1 cellular context compared by ENCODE assay signal in the genomic region with DNA sequence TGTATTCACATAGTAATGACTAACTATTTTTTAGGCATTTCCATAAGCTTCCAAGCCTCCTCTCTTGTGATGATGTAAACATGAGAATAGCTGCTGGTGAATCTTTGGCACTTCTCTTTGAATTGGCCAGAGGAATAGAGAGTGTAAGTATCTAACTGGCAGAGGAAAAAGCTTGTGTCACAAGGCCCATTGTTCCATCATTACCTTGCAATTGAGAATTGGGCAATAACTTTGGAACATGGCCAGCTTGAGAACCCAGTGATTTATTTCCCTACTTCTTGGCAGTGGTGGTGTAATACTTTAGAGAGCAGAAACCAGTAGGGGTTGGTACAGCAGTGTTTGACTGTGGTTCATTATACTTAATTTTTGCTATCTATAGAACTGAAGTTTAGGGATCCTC.
A peak's percentile ranks its signal among the peaks of the same experiment; 100 is the strongest.
TF ChIP-seq lines count a peak whose summit lies in the region.

No MANE protein-coding gene starts in this region.

TF ChIP-seq in HEK293, 187 proteins besides CTCF, POLR2A, EP300 and RAD21 (continued from another document and continues in another):
- TF ChIP-seq, protein P1, sequence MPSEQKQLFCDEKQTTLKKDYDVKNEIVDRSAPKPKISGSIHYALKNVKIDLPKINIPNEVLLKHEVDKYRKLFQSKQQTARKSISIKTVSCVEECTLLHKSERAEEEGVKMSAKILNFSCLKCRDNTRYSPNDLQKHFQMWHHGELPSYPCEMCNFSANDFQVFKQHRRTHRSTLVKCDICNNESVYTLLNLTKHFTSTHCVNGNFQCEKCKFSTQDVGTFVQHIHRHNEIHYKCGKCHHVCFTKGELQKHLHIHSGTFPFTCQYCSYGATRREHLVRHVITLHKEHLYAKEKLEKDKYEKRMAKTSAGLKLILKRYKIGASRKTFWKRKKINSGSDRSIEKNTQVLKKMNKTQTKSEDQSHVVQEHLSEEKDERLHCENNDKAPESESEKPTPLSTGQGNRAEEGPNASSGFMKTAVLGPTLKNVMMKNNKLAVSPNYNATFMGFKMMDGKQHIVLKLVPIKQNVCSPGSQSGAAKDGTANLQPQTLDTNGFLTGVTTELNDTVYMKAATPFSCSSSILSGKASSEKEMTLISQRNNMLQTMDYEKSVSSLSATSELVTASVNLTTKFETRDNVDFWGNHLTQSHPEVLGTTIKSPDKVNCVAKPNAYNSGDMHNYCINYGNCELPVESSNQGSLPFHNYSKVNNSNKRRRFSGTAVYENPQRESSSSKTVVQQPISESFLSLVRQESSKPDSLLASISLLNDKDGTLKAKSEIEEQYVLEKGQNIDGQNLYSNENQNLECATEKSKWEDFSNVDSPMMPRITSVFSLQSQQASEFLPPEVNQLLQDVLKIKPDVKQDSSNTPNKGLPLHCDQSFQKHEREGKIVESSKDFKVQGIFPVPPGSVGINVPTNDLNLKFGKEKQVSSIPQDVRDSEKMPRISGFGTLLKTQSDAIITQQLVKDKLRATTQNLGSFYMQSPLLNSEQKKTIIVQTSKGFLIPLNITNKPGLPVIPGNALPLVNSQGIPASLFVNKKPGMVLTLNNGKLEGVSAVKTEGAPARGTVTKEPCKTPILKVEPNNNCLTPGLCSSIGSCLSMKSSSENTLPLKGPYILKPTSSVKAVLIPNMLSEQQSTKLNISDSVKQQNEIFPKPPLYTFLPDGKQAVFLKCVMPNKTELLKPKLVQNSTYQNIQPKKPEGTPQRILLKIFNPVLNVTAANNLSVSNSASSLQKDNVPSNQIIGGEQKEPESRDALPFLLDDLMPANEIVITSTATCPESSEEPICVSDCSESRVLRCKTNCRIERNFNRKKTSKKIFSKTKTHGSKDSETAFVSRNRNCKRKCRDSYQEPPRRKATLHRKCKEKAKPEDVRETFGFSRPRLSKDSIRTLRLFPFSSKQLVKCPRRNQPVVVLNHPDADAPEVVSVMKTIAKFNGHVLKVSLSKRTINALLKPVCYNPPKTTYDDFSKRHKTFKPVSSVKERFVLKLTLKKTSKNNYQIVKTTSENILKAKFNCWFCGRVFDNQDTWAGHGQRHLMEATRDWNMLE (tag by site-specific recombination; conservative IDR thresholded peaks at IDR 0.05; ENCODE audit: low read depth), result no peak
- TF ChIP-seq ZNF560 (tag by site-specific recombination; IDR thresholded peaks at IDR 0.05; ENCODE audit: borderline replicate concordance) (no peak), KLF8 (tag by site-specific recombination; IDR thresholded peaks at IDR 0.05) (no peak), ZNF677 (tag by site-specific recombination; IDR thresholded peaks at IDR 0.05) (no peak), ZNF416 (tag by site-specific recombination; IDR thresholded peaks at IDR 0.05) (no peak), ZNF24 (tag by site-specific recombination; IDR thresholded peaks at IDR 0.05) (peak; percentile 61; the same call in 1 of the 2 replicates), ZNF558 (tag by site-specific recombination; IDR thresholded peaks at IDR 0.05) (0 out of 2 replicates have a peak, but pooled peaks have one; percentile 15), ZNF624 (tag by site-specific recombination; IDR thresholded peaks at IDR 0.05) (no peak), ZNF223 (tag by site-specific recombination; IDR thresholded peaks at IDR 0.05) (no peak), ZNF341 (tag by site-specific recombination; IDR thresholded peaks at IDR 0.05; ENCODE audit: low read depth) (no peak), ZNF157 (tag by site-specific recombination; IDR thresholded peaks at IDR 0.05) (no peak), ZSCAN30 (tag by site-specific recombination; IDR thresholded peaks at IDR 0.05) (no peak), ZNF366 (tag by site-specific recombination; conservative IDR thresholded peaks at IDR 0.05) (peak; percentile 39), ZNF239 (tag by site-specific recombination; IDR thresholded peaks at IDR 0.05) (no peak), ZNF140 (tag by site-specific recombination; IDR thresholded peaks at IDR 0.05) (no peak), ZNF274 (IDR thresholded peaks at IDR 0.05; ENCODE audit: low read length) (no peak), ZNF274 (tag by site-specific recombination; IDR thresholded peaks at IDR 0.05; ENCODE audit: borderline replicate concordance) (no peak), ZNF248 (tag by site-specific recombination; IDR thresholded peaks at IDR 0.05) (no peak), ZNF266 (tag by site-specific recombination; IDR thresholded peaks at IDR 0.05; ENCODE audit: low read depth) (no peak), RBAK (tag by site-specific recombination; IDR thresholded peaks at IDR 0.05) (no peak), ZNF670 (tag by site-specific recombination; IDR thresholded peaks at IDR 0.05; ENCODE audit: low read depth) (no peak), ZNF184 (tag by site-specific recombination; IDR thresholded peaks at IDR 0.05) (no peak), ZNF791 (tag by site-specific recombination; IDR thresholded peaks at IDR 0.05) (no peak), ZEB2 (tag by site-specific recombination; IDR thresholded peaks at IDR 0.05) (no peak), ZNF629 (tag by site-specific recombination; IDR thresholded peaks at IDR 0.05) (peak; percentile 73), FEZF1 (tag by site-specific recombination; IDR thresholded peaks at IDR 0.05) (no peak), ZNF132 (tag by site-specific recombination; IDR thresholded peaks at IDR 0.05; ENCODE audit: borderline replicate concordance) (no peak), ZNF600 (tag by site-specific recombination; IDR thresholded peaks at IDR 0.05) (no peak), HOXC10 (CRISPR knock-in tag; IDR thresholded peaks at IDR 0.05) (no peak), GLI2 (tag by site-specific recombination; IDR thresholded peaks at IDR 0.05; ENCODE audit: borderline replicate concordance, low read depth) (no peak), SP7 (tag by site-specific recombination; IDR thresholded peaks at IDR 0.05) (peak; percentile 72), MZF1 (tag by site-specific recombination; IDR thresholded peaks at IDR 0.05; ENCODE audit: borderline replicate concordance) (no peak), ZBTB17 (tag by site-specific recombination; IDR thresholded peaks at IDR 0.05) (peak; percentile 50; the same call in 1 of the 2 replicates), ZNF701 (tag by site-specific recombination; IDR thresholded peaks at IDR 0.05) (no peak), IKZF3 (tag by site-specific recombination; IDR thresholded peaks at IDR 0.05) (no peak), ZNF707 (tag by site-specific recombination; IDR thresholded peaks at IDR 0.05) (no peak)
- TF ChIP-seq, protein P2, sequence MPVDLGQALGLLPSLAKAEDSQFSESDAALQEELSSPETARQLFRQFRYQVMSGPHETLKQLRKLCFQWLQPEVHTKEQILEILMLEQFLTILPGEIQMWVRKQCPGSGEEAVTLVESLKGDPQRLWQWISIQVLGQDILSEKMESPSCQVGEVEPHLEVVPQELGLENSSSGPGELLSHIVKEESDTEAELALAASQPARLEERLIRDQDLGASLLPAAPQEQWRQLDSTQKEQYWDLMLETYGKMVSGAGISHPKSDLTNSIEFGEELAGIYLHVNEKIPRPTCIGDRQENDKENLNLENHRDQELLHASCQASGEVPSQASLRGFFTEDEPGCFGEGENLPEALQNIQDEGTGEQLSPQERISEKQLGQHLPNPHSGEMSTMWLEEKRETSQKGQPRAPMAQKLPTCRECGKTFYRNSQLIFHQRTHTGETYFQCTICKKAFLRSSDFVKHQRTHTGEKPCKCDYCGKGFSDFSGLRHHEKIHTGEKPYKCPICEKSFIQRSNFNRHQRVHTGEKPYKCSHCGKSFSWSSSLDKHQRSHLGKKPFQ (tag by site-specific recombination; IDR thresholded peaks at IDR 0.05), result no peak
- TF ChIP-seq, protein P3, sequence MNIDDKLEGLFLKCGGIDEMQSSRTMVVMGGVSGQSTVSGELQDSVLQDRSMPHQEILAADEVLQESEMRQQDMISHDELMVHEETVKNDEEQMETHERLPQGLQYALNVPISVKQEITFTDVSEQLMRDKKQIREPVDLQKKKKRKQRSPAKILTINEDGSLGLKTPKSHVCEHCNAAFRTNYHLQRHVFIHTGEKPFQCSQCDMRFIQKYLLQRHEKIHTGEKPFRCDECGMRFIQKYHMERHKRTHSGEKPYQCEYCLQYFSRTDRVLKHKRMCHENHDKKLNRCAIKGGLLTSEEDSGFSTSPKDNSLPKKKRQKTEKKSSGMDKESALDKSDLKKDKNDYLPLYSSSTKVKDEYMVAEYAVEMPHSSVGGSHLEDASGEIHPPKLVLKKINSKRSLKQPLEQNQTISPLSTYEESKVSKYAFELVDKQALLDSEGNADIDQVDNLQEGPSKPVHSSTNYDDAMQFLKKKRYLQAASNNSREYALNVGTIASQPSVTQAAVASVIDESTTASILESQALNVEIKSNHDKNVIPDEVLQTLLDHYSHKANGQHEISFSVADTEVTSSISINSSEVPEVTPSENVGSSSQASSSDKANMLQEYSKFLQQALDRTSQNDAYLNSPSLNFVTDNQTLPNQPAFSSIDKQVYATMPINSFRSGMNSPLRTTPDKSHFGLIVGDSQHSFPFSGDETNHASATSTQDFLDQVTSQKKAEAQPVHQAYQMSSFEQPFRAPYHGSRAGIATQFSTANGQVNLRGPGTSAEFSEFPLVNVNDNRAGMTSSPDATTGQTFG (tag by site-specific recombination; IDR thresholded peaks at IDR 0.05; ENCODE audit: borderline replicate concordance), result no peak
- TF ChIP-seq, protein P4, sequence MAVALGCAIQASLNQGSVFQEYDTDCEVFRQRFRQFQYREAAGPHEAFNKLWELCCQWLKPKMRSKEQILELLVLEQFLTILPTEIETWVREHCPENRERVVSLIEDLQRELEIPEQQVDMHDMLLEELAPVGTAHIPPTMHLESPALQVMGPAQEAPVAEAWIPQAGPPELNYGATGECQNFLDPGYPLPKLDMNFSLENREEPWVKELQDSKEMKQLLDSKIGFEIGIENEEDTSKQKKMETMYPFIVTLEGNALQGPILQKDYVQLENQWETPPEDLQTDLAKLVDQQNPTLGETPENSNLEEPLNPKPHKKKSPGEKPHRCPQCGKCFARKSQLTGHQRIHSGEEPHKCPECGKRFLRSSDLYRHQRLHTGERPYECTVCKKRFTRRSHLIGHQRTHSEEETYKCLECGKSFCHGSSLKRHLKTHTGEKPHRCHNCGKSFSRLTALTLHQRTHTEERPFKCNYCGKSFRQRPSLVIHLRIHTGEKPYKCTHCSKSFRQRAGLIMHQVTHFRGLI (tag by site-specific recombination; IDR thresholded peaks at IDR 0.05), result no peak
- TF ChIP-seq, protein P5, sequence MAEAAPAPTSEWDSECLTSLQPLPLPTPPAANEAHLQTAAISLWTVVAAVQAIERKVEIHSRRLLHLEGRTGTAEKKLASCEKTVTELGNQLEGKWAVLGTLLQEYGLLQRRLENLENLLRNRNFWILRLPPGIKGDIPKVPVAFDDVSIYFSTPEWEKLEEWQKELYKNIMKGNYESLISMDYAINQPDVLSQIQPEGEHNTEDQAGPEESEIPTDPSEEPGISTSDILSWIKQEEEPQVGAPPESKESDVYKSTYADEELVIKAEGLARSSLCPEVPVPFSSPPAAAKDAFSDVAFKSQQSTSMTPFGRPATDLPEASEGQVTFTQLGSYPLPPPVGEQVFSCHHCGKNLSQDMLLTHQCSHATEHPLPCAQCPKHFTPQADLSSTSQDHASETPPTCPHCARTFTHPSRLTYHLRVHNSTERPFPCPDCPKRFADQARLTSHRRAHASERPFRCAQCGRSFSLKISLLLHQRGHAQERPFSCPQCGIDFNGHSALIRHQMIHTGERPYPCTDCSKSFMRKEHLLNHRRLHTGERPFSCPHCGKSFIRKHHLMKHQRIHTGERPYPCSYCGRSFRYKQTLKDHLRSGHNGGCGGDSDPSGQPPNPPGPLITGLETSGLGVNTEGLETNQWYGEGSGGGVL (tag by site-specific recombination; IDR thresholded peaks at IDR 0.05), result no peak
- TF ChIP-seq, protein P6, sequence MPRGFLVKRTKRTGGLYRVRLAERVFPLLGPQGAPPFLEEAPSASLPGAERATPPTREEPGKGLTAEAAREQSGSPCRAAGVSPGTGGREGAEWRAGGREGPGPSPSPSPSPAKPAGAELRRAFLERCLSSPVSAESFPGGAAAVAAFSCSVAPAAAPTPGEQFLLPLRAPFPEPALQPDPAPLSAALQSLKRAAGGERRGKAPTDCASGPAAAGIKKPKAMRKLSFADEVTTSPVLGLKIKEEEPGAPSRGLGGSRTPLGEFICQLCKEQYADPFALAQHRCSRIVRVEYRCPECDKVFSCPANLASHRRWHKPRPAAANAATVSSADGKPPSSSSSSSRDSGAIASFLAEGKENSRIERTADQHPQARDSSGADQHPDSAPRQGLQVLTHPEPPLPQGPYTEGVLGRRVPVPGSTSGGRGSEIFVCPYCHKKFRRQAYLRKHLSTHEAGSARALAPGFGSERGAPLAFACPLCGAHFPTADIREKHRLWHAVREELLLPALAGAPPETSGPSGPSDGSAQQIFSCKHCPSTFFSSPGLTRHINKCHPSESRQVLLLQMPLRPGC (tag by site-specific recombination; IDR thresholded peaks at IDR 0.05), result no peak
- TF ChIP-seq, protein P7, sequence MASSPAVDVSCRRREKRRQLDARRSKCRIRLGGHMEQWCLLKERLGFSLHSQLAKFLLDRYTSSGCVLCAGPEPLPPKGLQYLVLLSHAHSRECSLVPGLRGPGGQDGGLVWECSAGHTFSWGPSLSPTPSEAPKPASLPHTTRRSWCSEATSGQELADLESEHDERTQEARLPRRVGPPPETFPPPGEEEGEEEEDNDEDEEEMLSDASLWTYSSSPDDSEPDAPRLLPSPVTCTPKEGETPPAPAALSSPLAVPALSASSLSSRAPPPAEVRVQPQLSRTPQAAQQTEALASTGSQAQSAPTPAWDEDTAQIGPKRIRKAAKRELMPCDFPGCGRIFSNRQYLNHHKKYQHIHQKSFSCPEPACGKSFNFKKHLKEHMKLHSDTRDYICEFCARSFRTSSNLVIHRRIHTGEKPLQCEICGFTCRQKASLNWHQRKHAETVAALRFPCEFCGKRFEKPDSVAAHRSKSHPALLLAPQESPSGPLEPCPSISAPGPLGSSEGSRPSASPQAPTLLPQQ (tag by site-specific recombination; IDR thresholded peaks at IDR 0.05), result peak; percentile 60; the same call in 1 of the 2 replicates
- TF ChIP-seq, protein P8, sequence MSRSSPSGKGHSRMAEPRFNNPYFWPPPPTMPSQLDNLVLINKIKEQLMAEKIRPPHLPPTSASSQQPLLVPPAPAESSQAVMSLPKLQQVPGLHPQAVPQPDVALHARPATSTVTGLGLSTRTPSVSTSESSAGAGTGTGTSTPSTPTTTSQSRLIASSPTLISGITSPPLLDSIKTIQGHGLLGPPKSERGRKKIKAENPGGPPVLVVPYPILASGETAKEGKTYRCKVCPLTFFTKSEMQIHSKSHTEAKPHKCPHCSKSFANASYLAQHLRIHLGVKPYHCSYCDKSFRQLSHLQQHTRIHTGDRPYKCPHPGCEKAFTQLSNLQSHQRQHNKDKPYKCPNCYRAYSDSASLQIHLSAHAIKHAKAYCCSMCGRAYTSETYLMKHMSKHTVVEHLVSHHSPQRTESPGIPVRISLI (tag by site-specific recombination; IDR thresholded peaks at IDR 0.05), result no peak
